ENCODE assay signal across 8 cellular contexts in genomic region chr1:179083031-179083345, GRCh38. TPM values are rescaled to one million over a fixed set of nuclear protein-coding genes. Genes with fewer than 3 reads are reported as not detected.
A peak's percentile ranks its signal among the peaks of the same experiment; 100 is the strongest.
DNase-seq lines count a peak whose midpoint lies in the region; ATAC-seq, FAIRE-seq and TF ChIP-seq lines count a peak whose summit lies in the region.

No MANE protein-coding gene starts in this region.

- FAIRE-seq in kidney (lab: Jason Lieb, UNC): no peak

- peak overlapping the region; percentile 81 for H3K27ac ChIP-seq in CD4-positive, alpha-beta memory T cell (ENCODE audit: low read depth, low read length)
- no peak overlapping the region for H3K27ac ChIP-seq in kidney (ENCODE audit: low read depth in 2 of 2, low read length in 2 of 2)
- H3K27ac ChIP-seq in tibial artery: peak overlapping the region; percentile 77 to 82

- POLR2A ChIA-PET in CD4-positive, alpha-beta memory T cell (lab: Charles Lee; ENCODE audit: partially characterized antibody): interaction anchor here (0.7 to 4.3 kb wide), 4 partner anchors 9 to 283 kb away, joined by 3 to 27 read pairs (median 18); partner anchors contain the start of genes AXDND1 and SOAT1

- peak overlapping the region; percentile 57 to 74 for H3K4me3 ChIP-seq in CD4-positive, alpha-beta memory T cell (ENCODE audit: low read length in 2 of 2)
- H3K4me3 ChIP-seq in Jurkat, Clone E6-1 (ENCODE audit: low read length): peak overlapping the region; percentile 69
- peak overlapping the region; percentile 68 to 75 for H3K4me3 ChIP-seq in kidney (ENCODE audit: low read length in 2 of 2)
- H3K4me3 ChIP-seq in tibial artery: peak overlapping the region; percentile 63 to 71

- H3K27me3 Mint-ChIP-seq in CD4-positive, alpha-beta memory T cell: no peaks in the 10 kb centered on the region
- H3K27me3 Mint-ChIP-seq in activated naive CD8-positive, alpha-beta T cell treated with anti-CD3 and anti-CD28 coated beads for 36 hours: peaks cover 4% of the 10 kb centered on the region

- intact Hi-C loops in CD4-positive, alpha-beta memory T cell (cut with micrococcal nuclease): loop anchor here (2.0 kb wide), 1 partner anchor 56 kb away; no protein-coding TSS in a partner anchor
- intact Hi-C loops in kidney (cut with DNase I): no loop called here
- intact Hi-C loops in tibial artery (cut with DNase I; ENCODE audit: low total_unique reads): loop anchor here (5.0 kb wide), 1 partner anchor 56 kb away; the partner anchor contains the start of gene FAM20B

- H3K9me3 ChIP-seq in CD4-positive, alpha-beta memory T cell (ENCODE audit: control insufficient read depth in 1 of 2, low read length in 2 of 2): no peaks in the 10 kb centered on the region
- H3K9me3 ChIP-seq in kidney (ENCODE audit: control insufficient read depth in 1 of 2, low read length in 2 of 2) (no peaks in the 10 kb centered on the region), tibial artery (no peaks in the 10 kb centered on the region)

- CTCF ChIA-PET in CD4-positive, alpha-beta memory T cell (lab: Charles Lee; ENCODE audit: partially characterized antibody): interaction anchor here (1.5 to 8.4 kb wide), 2 partner anchors 286 to 732 kb away, joined by 6 to 97 read pairs; no protein-coding TSS in a partner anchor

- peaks cover 3 to 20% of the 10 kb centered on the region in 2 donors for H3K36me3 Mint-ChIP-seq in CD4-positive, alpha-beta memory T cell
- peaks cover 6% of the 10 kb centered on the region for H3K36me3 Mint-ChIP-seq in activated naive CD8-positive, alpha-beta T cell treated with anti-CD3 and anti-CD28 coated beads for 36 hours

- H3K9ac ChIP-seq in kidney (ENCODE audit: low read length in 2 of 2): peak overlapping the region in 1 of 2 donors; percentile 88

- H3K4me1 Mint-ChIP-seq in CD4-positive, alpha-beta memory T cell: peaks cover 15 to 37% (median 27%) of the 10 kb centered on the region in 4 donors
- peaks cover 18% of the 10 kb centered on the region for H3K4me1 Mint-ChIP-seq in activated naive CD8-positive, alpha-beta T cell treated with anti-CD3 and anti-CD28 coated beads for 36 hours

- peaks cover 23% of the 10 kb centered on the region for H3K4me1 ChIP-seq in CD4-positive, alpha-beta memory T cell (ENCODE audit: insufficient read depth, low read length)
- H3K4me1 ChIP-seq in kidney (ENCODE audit: control insufficient read depth in 1 of 2, insufficient read depth in 1 of 2, low read depth in 1 of 2, low read length in 2 of 2): peaks cover 6 to 15% of the 10 kb centered on the region in 2 donors
- peaks cover 0 to 25% (median 18%) of the 10 kb centered on the region in 4 donors for H3K4me1 ChIP-seq in tibial artery

- ATAC-seq in HG03520 (IDR thresholded peaks at IDR 0.05; ENCODE audit: unreplicated experiment) (no peak), HG02885 (IDR thresholded peaks at IDR 0.05; ENCODE audit: poor library complexity, unreplicated experiment) (no peak), omental fat pad (ENCODE audit: low FRiP score) (no peak)

- H3K4me3 Mint-ChIP-seq in CD4-positive, alpha-beta memory T cell: peak overlapping the region; percentile 93 to 98 (median 96)
- H3K4me3 Mint-ChIP-seq in activated naive CD8-positive, alpha-beta T cell treated with anti-CD3 and anti-CD28 coated beads for 36 hours: peak overlapping the region; percentile 97

- no peaks in the 10 kb centered on the region for H3K9me3 Mint-ChIP-seq in CD4-positive, alpha-beta memory T cell
- H3K9me3 Mint-ChIP-seq in activated naive CD8-positive, alpha-beta T cell treated with anti-CD3 and anti-CD28 coated beads for 36 hours: no peaks in the 10 kb centered on the region

- peak overlapping the region; percentile 92 to 98 (median 97) for H3K27ac Mint-ChIP-seq in CD4-positive, alpha-beta memory T cell
- H3K27ac Mint-ChIP-seq in activated naive CD8-positive, alpha-beta T cell treated with anti-CD3 and anti-CD28 coated beads for 36 hours: peak overlapping the region; percentile 96

- TF ChIP-seq CTCF in kidney (IDR thresholded peaks at IDR 0.05; ENCODE audit: borderline replicate concordance, extremely low read depth, insufficient read depth) (no peak), tibial artery (IDR thresholded peaks at IDR 0.05) (no peak), omental fat pad (IDR thresholded peaks at IDR 0.05) (no peak)

- peak; percentile 15 to 48 (median 26) for DNase-seq in CD4-positive, alpha-beta memory T cell
- no peak for DNase-seq in Jurkat, Clone E6-1 (ENCODE audit: low read depth, low spot score)
- DNase-seq in activated naive CD8-positive, alpha-beta T cell treated with anti-CD3 and anti-CD28 coated beads for 36 hours: peak; percentile 28
- DNase-seq in kidney (no peak), tibial artery (no peak), omental fat pad (ENCODE audit: low spot score) (no peak)

- H3K27me3 ChIP-seq in CD4-positive, alpha-beta memory T cell (ENCODE audit: insufficient read depth, low read length): no peaks in the 10 kb centered on the region
- H3K27me3 ChIP-seq in tibial artery: no peaks in the 10 kb centered on the region

- H3K36me3 ChIP-seq in CD4-positive, alpha-beta memory T cell (ENCODE audit: insufficient read depth, low read length): peaks cover 10% of the 10 kb centered on the region
- H3K36me3 ChIP-seq in kidney (ENCODE audit: control insufficient read depth in 1 of 2, insufficient read depth in 2 of 2, low read length in 2 of 2): peaks cover 2 to 5% of the 10 kb centered on the region in 2 donors
- H3K36me3 ChIP-seq in tibial artery: peaks cover under 1 to 32% (median 11%) of the 10 kb centered on the region in 3 donors

RNA-seq across cellular contexts. Expression of gene TOR3A, which starts 1.1 kb away (rescaled TPM):
- 10 to 100 TPM; 25.4 to 27.3 TPM for total RNA-seq in CD4-positive, alpha-beta memory T cell
- 10 to 100 TPM; 37.2 to 51.3 TPM for polyA plus RNA-seq in CD4-positive, alpha-beta memory T cell
- polyA plus RNA-seq in Jurkat, Clone E6-1 (2012; ENCODE audit: insufficient read depth, insufficient read length): 16.6 TPM
- total RNA-seq in activated naive CD8-positive, alpha-beta T cell treated with anti-CD3 and anti-CD28 coated beads for 36 hours: 10 to 100 TPM; 40.1 to 41.1 TPM
- total RNA-seq in kidney: 33.1 TPM
- polyA plus RNA-seq in kidney (ENCODE audit: insufficient read depth, low read depth, low replicate concordance): 23.1 TPM
- total RNA-seq in omental fat pad: 10 to 100 TPM; 26.9 to 44.7 (median 33.7) TPM

RNA-seq across cellular contexts. Expression of gene FAM20B, which starts 57.3 kb away (rescaled TPM):
- total RNA-seq in CD4-positive, alpha-beta memory T cell: 10 to 100 TPM; 29.6 to 31.9 TPM
- polyA plus RNA-seq in CD4-positive, alpha-beta memory T cell: 1 to 10 TPM; 4.3 to 8.8 TPM
- polyA plus RNA-seq in Jurkat, Clone E6-1 (2012; ENCODE audit: insufficient read depth, insufficient read length): 13.3 TPM
- total RNA-seq in activated naive CD8-positive, alpha-beta T cell treated with anti-CD3 and anti-CD28 coated beads for 36 hours: 10 to 100 TPM; 37.4 to 42.6 TPM
- total RNA-seq in kidney: 50.2 TPM
- 17.0 TPM for polyA plus RNA-seq in kidney (ENCODE audit: insufficient read depth, low read depth, low replicate concordance)
- 10 to 100 TPM; 27.6 to 37.0 (median 35.0) TPM for total RNA-seq in omental fat pad

Comparison
In these comparisons a context has a peak if more than half of its experiments do, and no peak if none do; other contexts are left out.
1. DNase-seq: peak in CD4-positive, alpha-beta memory T cell (5 of 5) and activated naive CD8-positive, alpha-beta T cell treated with anti-CD3 and anti-CD28 coated beads for 36 hours (single experiment); none in Jurkat, Clone E6-1 (single experiment), kidney (single experiment), tibial artery (0 of 2) and omental fat pad (single experiment).
2. H3K27ac ChIP-seq: peak in CD4-positive, alpha-beta memory T cell (single experiment) and tibial artery (2 of 2); none in kidney (0 of 2).
3. Peak in every context shown above with its lines, with median percentiles within 50 percentile points of each other: H3K4me3 ChIP-seq.